In genomic region chr10:100656479-100656878, GRCh38 we compare ENCODE assay signal across 10 cellular contexts.
DNase-seq lines count a peak whose midpoint lies in the region; ATAC-seq, FAIRE-seq and TF ChIP-seq lines count a peak whose summit lies in the region.
"Had no signal": no experiment of that assay in that cellular context is flagged by ENCODE, and none has a peak within 500 bp of the region (broad histone marks: within the 10 kb centered on the region; RNA-seq: fewer than 3 reads in every experiment).

No MANE protein-coding gene starts in this region.

- no peak overlapping the region for H3K23ac ChIP-seq in H1 (ENCODE audit: insufficient read length)

- H2BK5ac ChIP-seq in H1 (ENCODE audit: low read depth, low read length), result no peak overlapping the region

- TF ChIP-seq EP300 in H1 (IDR thresholded peaks at IDR 0.05; ENCODE audit: borderline replicate concordance in 1 of 2, low read depth in 2 of 2, low read length in 2 of 2), result no peak

- no peak overlapping the region for H2BK20ac ChIP-seq in H1 (ENCODE audit: low read length)

- no peaks in the 10 kb centered on the region for H3K79me1 ChIP-seq in H1 (ENCODE audit: low read depth, low read length)

- H3K36me3 ChIP-seq in H1 (ENCODE audit: control insufficient read depth in 2 of 4, insufficient read depth in 4 of 4, low read length in 3 of 4), result no peaks in the 10 kb centered on the region; a peak in 1 of 8 replicates

- H3K4me1 ChIP-seq in H1 (replicated peaks in 1 of 4; ENCODE audit: control insufficient read depth in 3 of 4, insufficient read depth in 4 of 4, low read length in 3 of 4), result peaks cover 0 to 20% (median 16%) of the 10 kb centered on the region in 4 experiments; a peak in 6 of 7 replicates

- H2BK12ac ChIP-seq in H1 (ENCODE audit: low read depth, low read length), result no peak overlapping the region

- no peak overlapping the region for H2AFZ ChIP-seq in H1 (ENCODE audit: low read length)

- H3K27ac Mint-ChIP-seq in nephron progenitor cell, result no peak overlapping the region

- peaks cover 80% of the 10 kb centered on the region for H3K4me1 Mint-ChIP-seq in nephron progenitor cell

- TF ChIP-seq RAD21 in H1 (IDR thresholded peaks at IDR 0.05 in 1 of 2, conservative IDR thresholded peaks at IDR 0.05 in 1 of 2; ENCODE audit: low read depth in 2 of 2, low read length in 2 of 2), result no peak

- no peak overlapping the region for H3K4me3 Mint-ChIP-seq in nephron progenitor cell

- no peak for TF ChIP-seq POLR2A in H1 (IDR thresholded peaks at IDR 0.05; ENCODE audit: control extremely low read depth in 1 of 2, low read depth in 2 of 2, low read length in 2 of 2)

- no peak overlapping the region for H3K9ac ChIP-seq in H1 (replicated peaks in 1 of 4; ENCODE audit: extremely low read depth in 1 of 4, low read depth in 3 of 4, low read length in 3 of 4)

- no peak overlapping the region for H3K14ac ChIP-seq in H1 (ENCODE audit: insufficient read length)

- H3K9me3 Mint-ChIP-seq in nephron progenitor cell, result peaks cover 7% of the 10 kb centered on the region
- H3K9me3 Mint-ChIP-seq: activated T-cell treated with anti-CD3 and anti-CD28 coated beads, Interleukin-2, amount 50 U/mL, for 4 hours had no signal

- H4K5ac ChIP-seq in H1 (ENCODE audit: insufficient read length, low read depth, low read length), result no peak overlapping the region

- no peak overlapping the region for H3K27ac ChIP-seq in H1 (ENCODE audit: low read depth, low read length)

- H3K23me2 ChIP-seq in H1 (ENCODE audit: low read depth, low read length), result peaks cover 16% of the 10 kb centered on the region; the same call in 1 of the 2 replicates

- no peak overlapping the region for H4K91ac ChIP-seq in H1 (replicated peaks; ENCODE audit: insufficient read length, low read length)

- H4K8ac ChIP-seq in H1 (ENCODE audit: extremely low read depth, insufficient read depth, low read length), result peak overlapping the region; percentile 83; the same call in 1 of the 2 replicates

- H3K9me3 ChIP-seq in H1 (ENCODE audit: insufficient read depth in 2 of 2, low read depth in 1 of 2, low read length in 1 of 2), result no peaks in the 10 kb centered on the region

- DNase-seq in D341Med (ENCODE audit: low spot score) (peak; percentile 61), HTR-8/SVneo (ENCODE audit: insufficient read length, low spot score) (peak; percentile 66), H1 (ENCODE audit: low read depth in 1 of 2, low spot score in 2 of 2) (peak in 1 of 2 experiments; percentile 79), nephron progenitor cell (peak; percentile 71), GM20000 (ENCODE audit: low spot score) (no peak), GM19239 (ENCODE audit: insufficient read length, low spot score) (no peak), NCI-H2029 (lab: John Stamatoyannopoulos, UW) (no peak)
- DNase-seq: activated T-cell treated with anti-CD3 and anti-CD28 coated beads, Interleukin-2, amount 50 U/mL, for 4 hours had no signal

- no peak overlapping the region for H2AK5ac ChIP-seq in H1 (ENCODE audit: low read depth, low read length)

- no peak overlapping the region for H2BK15ac ChIP-seq in H1 (ENCODE audit: low read length)

- H3K79me2 ChIP-seq in H1 (ENCODE audit: control insufficient read depth in 1 of 2, insufficient read depth in 2 of 2, low read length in 2 of 2), result no peaks in the 10 kb centered on the region

- H3K56ac ChIP-seq in H1 (replicated peaks; ENCODE audit: insufficient read length, low read depth, low read length), result no peak overlapping the region

- peak overlapping the region; percentile 94 to 96 for H3K4me2 ChIP-seq in H1 (ENCODE audit: insufficient read depth in 1 of 2, low read depth in 2 of 2, low read length in 2 of 2)

- no peak for ATAC-seq in HG03097 (IDR thresholded peaks at IDR 0.05; ENCODE audit: low FRiP score, unreplicated experiment)

- no peak for TF ChIP-seq CTCF in H1 (IDR thresholded peaks at IDR 0.05; ENCODE audit: control extremely low read depth in 1 of 3, insufficient read depth in 1 of 3, low read depth in 1 of 3, low read length in 3 of 3)
- TF ChIP-seq CTCF in nephron progenitor cell (IDR thresholded peaks at IDR 0.05), result no peak
- no peak for TF ChIP-seq CTCF in GM20000 (IDR thresholded peaks at IDR 0.05; ENCODE audit: extremely low read depth, missing control alignments)

- POLR2A ChIA-PET in H1 (lab: Charles Lee; ENCODE audit: partially characterized antibody), result interaction anchor here (0.6 kb wide), 1 partner anchor 83 kb away, joined by 7 read pairs; no protein-coding TSS in a partner anchor

- H3K4ac ChIP-seq in H1 (replicated peaks; ENCODE audit: insufficient read length, low read depth, low read length), result no peak overlapping the region

- H3K18ac ChIP-seq in H1 (ENCODE audit: extremely low read depth, low read length), result no peak overlapping the region; the same call in 1 of the 2 replicates

- peaks cover 11% of the 10 kb centered on the region for H3K36me3 Mint-ChIP-seq in nephron progenitor cell (ENCODE audit: low read depth)

- peak overlapping the region in 2 of 4 experiments; percentile 51 to 68; a peak in 4 of 8 replicates for H3K4me3 ChIP-seq in H1 (ENCODE audit: extremely low read depth in 1 of 4, insufficient read depth in 2 of 4, low read depth in 3 of 4, low read length in 4 of 4)

- CTCF ChIA-PET in H1 (lab: Charles Lee; ENCODE audit: partially characterized antibody), result interaction anchor here (0.6 to 2.1 kb wide), 5 partner anchors 19 to 288 kb away, joined by 3 to 12 read pairs (median 3); no protein-coding TSS in a partner anchor

- H3K27me3 ChIP-seq in H1 (replicated peaks in 1 of 4; ENCODE audit: control insufficient read depth in 3 of 4, extremely low read depth in 1 of 4, insufficient read depth in 3 of 4, low read length in 3 of 4), result peaks cover 57 to 90% (median 86%) of the 10 kb centered on the region in 4 experiments

- FAIRE-seq in HTR-8/SVneo (lab: Jason Lieb, UNC) (no peak), H1 (lab: Jason Lieb, UNC) (no peak), GM19239 (lab: Jason Lieb, UNC) (no peak)
- FAIRE-seq: endothelial cell of umbilical vein had no signal

- peaks cover 62% of the 10 kb centered on the region for H3K27me3 Mint-ChIP-seq in nephron progenitor cell (ENCODE audit: low read depth, poor library complexity)

- 6% methylated on average over 10 of the region's 34 CpGs; no CpG with 5 or more reads in 1 of the 2 experiments for WGBS in H1 (ENCODE audit: extremely low coverage in 1 of 2, insufficient coverage in 1 of 2, insufficient read length in 1 of 2, insufficient replicate concordance in 2 of 2, low coverage in 1 of 2, low lambda C conversion rate in 2 of 2, missing lambda C conversion rate in 1 of 2), 2 experiments

- H2BK120ac ChIP-seq in H1 (replicated peaks; ENCODE audit: low read depth, low read length), result no peak overlapping the region

- peaks cover 0 to 6% of the 10 kb centered on the region in 2 experiments for H4K20me1 ChIP-seq in H1 (replicated peaks in 1 of 2; ENCODE audit: control insufficient read depth in 1 of 2, insufficient read depth in 2 of 2, low read length in 2 of 2)

TF ChIP-seq in H1, 55 proteins besides CTCF, POLR2A, EP300 and RAD21:
- TF ChIP-seq SRF (IDR thresholded peaks at IDR 0.05; ENCODE audit: low read depth, low read length), result no peak
- no peak for TF ChIP-seq TEAD4 (IDR thresholded peaks at IDR 0.05; ENCODE audit: low read depth, low read length)
- no peak for TF ChIP-seq MAFK (IDR thresholded peaks at IDR 0.05; ENCODE audit: low read depth, low read length)
TF ChIP-seq in H1: peak in this region for 0.

Comparison
In these comparisons a context has a peak if more than half of its experiments do, and no peak if none do; other contexts are left out.
1. DNase-seq: peak in D341Med (single experiment), HTR-8/SVneo (single experiment) and nephron progenitor cell (single experiment); none in GM20000 (single experiment), GM19239 (single experiment) and NCI-H2029 (single experiment).